Comparison of ENCODE assay signal across 1 cellular context in genomic region chr19:11091343-11092153, GRCh38.
TF ChIP-seq lines count a peak whose summit lies in the region.

No MANE protein-coding gene starts in this region.

TF ChIP-seq in HepG2, 621 proteins besides CTCF, POLR2A, EP300 and RAD21 (continued from another document):
- no peak for TF ChIP-seq NPAS2 (CRISPR knock-in tag; IDR thresholded peaks at IDR 0.05; ENCODE audit: borderline replicate concordance)
- no peak for TF ChIP-seq IRX3 (CRISPR knock-in tag; IDR thresholded peaks at IDR 0.05; ENCODE audit: borderline replicate concordance, low read depth)
- TF ChIP-seq ZNF143 (CRISPR knock-in tag; IDR thresholded peaks at IDR 0.05) = peak; percentile 75
- no peak for TF ChIP-seq HNF4G (IDR thresholded peaks at IDR 0.05; ENCODE audit: borderline replicate concordance, low read depth, low read length)
- no peak for TF ChIP-seq HNF4G (CRISPR knock-in tag; IDR thresholded peaks at IDR 0.05; ENCODE audit: borderline replicate concordance, low read depth)
- TF ChIP-seq RBFOX2 (IDR thresholded peaks at IDR 0.05; ENCODE audit: low read depth, low read length) = peak; percentile 78
- no peak for TF ChIP-seq KDM6A (CRISPR knock-in tag; IDR thresholded peaks at IDR 0.05; ENCODE audit: low read depth)
- no peak for TF ChIP-seq SNRNP70 (IDR thresholded peaks at IDR 0.05; ENCODE audit: low read depth, low read length)
- TF ChIP-seq, protein P1, sequence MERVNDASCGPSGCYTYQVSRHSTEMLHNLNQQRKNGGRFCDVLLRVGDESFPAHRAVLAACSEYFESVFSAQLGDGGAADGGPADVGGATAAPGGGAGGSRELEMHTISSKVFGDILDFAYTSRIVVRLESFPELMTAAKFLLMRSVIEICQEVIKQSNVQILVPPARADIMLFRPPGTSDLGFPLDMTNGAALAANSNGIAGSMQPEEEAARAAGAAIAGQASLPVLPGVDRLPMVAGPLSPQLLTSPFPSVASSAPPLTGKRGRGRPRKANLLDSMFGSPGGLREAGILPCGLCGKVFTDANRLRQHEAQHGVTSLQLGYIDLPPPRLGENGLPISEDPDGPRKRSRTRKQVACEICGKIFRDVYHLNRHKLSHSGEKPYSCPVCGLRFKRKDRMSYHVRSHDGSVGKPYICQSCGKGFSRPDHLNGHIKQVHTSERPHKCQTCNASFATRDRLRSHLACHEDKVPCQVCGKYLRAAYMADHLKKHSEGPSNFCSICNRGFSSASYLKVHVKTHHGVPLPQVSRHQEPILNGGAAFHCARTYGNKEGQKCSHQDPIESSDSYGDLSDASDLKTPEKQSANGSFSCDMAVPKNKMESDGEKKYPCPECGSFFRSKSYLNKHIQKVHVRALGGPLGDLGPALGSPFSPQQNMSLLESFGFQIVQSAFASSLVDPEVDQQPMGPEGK (CRISPR knock-in tag; IDR thresholded peaks at IDR 0.05) = 0 out of 2 replicates have a peak, but pooled peaks have one; percentile 6
- no peak for TF ChIP-seq ZNF335 (CRISPR knock-in tag; IDR thresholded peaks at IDR 0.05)
- no peak for TF ChIP-seq USF2 (IDR thresholded peaks at IDR 0.05; ENCODE audit: low read depth, low read length)
- no peak for TF ChIP-seq USF2 (CRISPR knock-in tag; IDR thresholded peaks at IDR 0.05; ENCODE audit: borderline replicate concordance)
- TF ChIP-seq, protein P2, sequence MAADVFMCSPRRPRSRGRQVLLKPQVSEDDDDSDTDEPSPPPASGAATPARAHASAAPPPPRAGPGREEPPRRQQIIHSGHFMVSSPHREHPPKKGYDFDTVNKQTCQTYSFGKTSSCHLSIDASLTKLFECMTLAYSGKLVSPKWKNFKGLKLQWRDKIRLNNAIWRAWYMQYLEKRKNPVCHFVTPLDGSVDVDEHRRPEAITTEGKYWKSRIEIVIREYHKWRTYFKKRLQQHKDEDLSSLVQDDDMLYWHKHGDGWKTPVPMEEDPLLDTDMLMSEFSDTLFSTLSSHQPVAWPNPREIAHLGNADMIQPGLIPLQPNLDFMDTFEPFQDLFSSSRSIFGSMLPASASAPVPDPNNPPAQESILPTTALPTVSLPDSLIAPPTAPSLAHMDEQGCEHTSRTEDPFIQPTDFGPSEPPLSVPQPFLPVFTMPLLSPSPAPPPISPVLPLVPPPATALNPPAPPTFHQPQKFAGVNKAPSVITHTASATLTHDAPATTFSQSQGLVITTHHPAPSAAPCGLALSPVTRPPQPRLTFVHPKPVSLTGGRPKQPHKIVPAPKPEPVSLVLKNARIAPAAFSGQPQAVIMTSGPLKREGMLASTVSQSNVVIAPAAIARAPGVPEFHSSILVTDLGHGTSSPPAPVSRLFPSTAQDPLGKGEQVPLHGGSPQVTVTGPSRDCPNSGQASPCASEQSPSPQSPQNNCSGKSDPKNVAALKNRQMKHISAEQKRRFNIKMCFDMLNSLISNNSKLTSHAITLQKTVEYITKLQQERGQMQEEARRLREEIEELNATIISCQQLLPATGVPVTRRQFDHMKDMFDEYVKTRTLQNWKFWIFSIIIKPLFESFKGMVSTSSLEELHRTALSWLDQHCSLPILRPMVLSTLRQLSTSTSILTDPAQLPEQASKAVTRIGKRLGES (CRISPR knock-in tag; IDR thresholded peaks at IDR 0.05; ENCODE audit: borderline replicate concordance) = 0 out of 2 replicates have a peak, but pooled peaks have one; percentile 33
- no peak for TF ChIP-seq ZNF382 (CRISPR knock-in tag; IDR thresholded peaks at IDR 0.05; ENCODE audit: borderline replicate concordance)
- peak; percentile 34 for TF ChIP-seq FOXP4 (CRISPR knock-in tag; IDR thresholded peaks at IDR 0.05)
- no peak for TF ChIP-seq ZSCAN20 (CRISPR knock-in tag; IDR thresholded peaks at IDR 0.05; ENCODE audit: borderline replicate concordance)
- no peak for TF ChIP-seq ATF1 (CRISPR knock-in tag; IDR thresholded peaks at IDR 0.05)
- TF ChIP-seq ZNF430 (CRISPR knock-in tag; IDR thresholded peaks at IDR 0.05) = no peak
